1 cellular context compared by ENCODE assay signal in the genomic region with DNA sequence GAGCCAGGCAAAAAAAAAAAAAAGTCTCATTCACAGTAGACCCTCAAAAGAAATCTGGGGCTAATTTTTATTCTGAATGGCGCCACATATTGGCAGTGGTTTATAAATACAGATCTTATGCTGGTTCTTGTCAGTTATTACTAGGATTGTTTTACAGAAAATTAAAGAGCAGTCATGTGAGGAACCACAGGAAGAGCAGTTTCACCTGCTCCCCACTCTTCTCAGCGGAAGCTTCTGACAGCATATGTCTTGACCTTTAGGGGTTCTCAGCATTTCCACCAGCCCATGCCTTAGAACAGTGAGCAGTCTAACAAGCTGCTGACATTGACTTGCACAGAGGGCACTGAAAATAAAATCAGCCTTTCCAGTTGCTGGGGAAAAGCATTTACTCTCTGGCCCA.
TF ChIP-seq lines count a peak whose summit lies in the region.

No MANE protein-coding gene starts in this region.

TF ChIP-seq in GM12878, 131 proteins besides CTCF, POLR2A, EP300 and RAD21 (continued from another document and continues in another):
- TF ChIP-seq EZH2 (IDR thresholded peaks at IDR 0.05; ENCODE audit: borderline replicate concordance, control insufficient read depth, low read depth, low read length) (no peak), YY1 (IDR thresholded peaks at IDR 0.05; ENCODE audit: low read depth, low read length) (no peak), POLR2AphosphoS5 (IDR thresholded peaks at IDR 0.05; ENCODE audit: low read length) (no peak), CREM (IDR thresholded peaks at IDR 0.05; ENCODE audit: low read depth) (peak; percentile 27; the same call in 1 of the 2 replicates), CBX5 (IDR thresholded peaks at IDR 0.05; ENCODE audit: low read depth) (no peak), HDAC6 (IDR thresholded peaks at IDR 0.05; ENCODE audit: unreplicated experiment) (no peak), RUNX3 (IDR thresholded peaks at IDR 0.05; ENCODE audit: low read length) (peak; percentile 81), ZNF384 (IDR thresholded peaks at IDR 0.05; ENCODE audit: borderline replicate concordance, low read depth, low read length) (peak; percentile 38; the same call in 1 of the 2 replicates), IRF4 (IDR thresholded peaks at IDR 0.05; ENCODE audit: low read depth, low read length) (no peak), MTA2 (IDR thresholded peaks at IDR 0.05; ENCODE audit: low read depth) (0 out of 2 replicates have a peak, but pooled peaks have one; percentile 14), ATF7 (IDR thresholded peaks at IDR 0.05; ENCODE audit: low read depth) (no peak), PAX8 (IDR thresholded peaks at IDR 0.05) (no peak), GATAD2B (conservative IDR thresholded peaks at IDR 0.05; ENCODE audit: low read depth) (no peak), SP1 (IDR thresholded peaks at IDR 0.05; ENCODE audit: low read depth, low read length) (no peak), POLR2AphosphoS2 (IDR thresholded peaks at IDR 0.05; ENCODE audit: low read depth, low read length) (no peak), MYB (IDR thresholded peaks at IDR 0.05; ENCODE audit: borderline replicate concordance, low read depth, low read length) (no peak), EGR1 (IDR thresholded peaks at IDR 0.05; ENCODE audit: borderline replicate concordance in 1 of 2, low read depth in 2 of 2, low read length in 2 of 2) (no peak), MTA3 (IDR thresholded peaks at IDR 0.05; ENCODE audit: borderline replicate concordance, low read length) (no peak; the same call in 1 of the 2 replicates), RB1 (IDR thresholded peaks at IDR 0.05; ENCODE audit: borderline replicate concordance) (no peak), FOS (IDR thresholded peaks at IDR 0.05; ENCODE audit: borderline replicate concordance, extremely low read depth, insufficient read length) (no peak), KDM1A (IDR thresholded peaks at IDR 0.05; ENCODE audit: borderline replicate concordance) (no peak), SUZ12 (IDR thresholded peaks at IDR 0.05; ENCODE audit: unreplicated experiment) (no peak), SREBF2 (IDR thresholded peaks at IDR 0.05; ENCODE audit: low read length) (no peak), KAT2A (conservative IDR thresholded peaks at IDR 0.05; ENCODE audit: control insufficient read depth, low read depth, low read length) (no peak), SMAD5 (IDR thresholded peaks at IDR 0.05; ENCODE audit: low read depth) (no peak), ZNF274 (IDR thresholded peaks at IDR 0.05; ENCODE audit: insufficient read depth, insufficient read length) (no peak), SMARCA5 (IDR thresholded peaks at IDR 0.05) (no peak), CHD2 (IDR thresholded peaks at IDR 0.05; ENCODE audit: borderline replicate concordance, low read depth, low read length) (no peak), ZNF217 (IDR thresholded peaks at IDR 0.05) (no peak)
- TF ChIP-seq, protein P1, sequence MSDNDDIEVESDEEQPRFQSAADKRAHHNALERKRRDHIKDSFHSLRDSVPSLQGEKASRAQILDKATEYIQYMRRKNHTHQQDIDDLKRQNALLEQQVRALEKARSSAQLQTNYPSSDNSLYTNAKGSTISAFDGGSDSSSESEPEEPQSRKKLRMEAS (IDR thresholded peaks at IDR 0.05; ENCODE audit: low read depth, low read length), result no peak
- TF ChIP-seq, protein P2, sequence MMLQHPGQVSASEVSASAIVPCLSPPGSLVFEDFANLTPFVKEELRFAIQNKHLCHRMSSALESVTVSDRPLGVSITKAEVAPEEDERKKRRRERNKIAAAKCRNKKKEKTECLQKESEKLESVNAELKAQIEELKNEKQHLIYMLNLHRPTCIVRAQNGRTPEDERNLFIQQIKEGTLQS (IDR thresholded peaks at IDR 0.05; ENCODE audit: borderline replicate concordance, extremely low read depth, low read depth, low read length), result no peak
- TF ChIP-seq, protein P3, sequence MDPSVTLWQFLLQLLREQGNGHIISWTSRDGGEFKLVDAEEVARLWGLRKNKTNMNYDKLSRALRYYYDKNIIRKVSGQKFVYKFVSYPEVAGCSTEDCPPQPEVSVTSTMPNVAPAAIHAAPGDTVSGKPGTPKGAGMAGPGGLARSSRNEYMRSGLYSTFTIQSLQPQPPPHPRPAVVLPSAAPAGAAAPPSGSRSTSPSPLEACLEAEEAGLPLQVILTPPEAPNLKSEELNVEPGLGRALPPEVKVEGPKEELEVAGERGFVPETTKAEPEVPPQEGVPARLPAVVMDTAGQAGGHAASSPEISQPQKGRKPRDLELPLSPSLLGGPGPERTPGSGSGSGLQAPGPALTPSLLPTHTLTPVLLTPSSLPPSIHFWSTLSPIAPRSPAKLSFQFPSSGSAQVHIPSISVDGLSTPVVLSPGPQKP (IDR thresholded peaks at IDR 0.05; ENCODE audit: low read depth, low read length), result no peak
- TF ChIP-seq, protein P4, sequence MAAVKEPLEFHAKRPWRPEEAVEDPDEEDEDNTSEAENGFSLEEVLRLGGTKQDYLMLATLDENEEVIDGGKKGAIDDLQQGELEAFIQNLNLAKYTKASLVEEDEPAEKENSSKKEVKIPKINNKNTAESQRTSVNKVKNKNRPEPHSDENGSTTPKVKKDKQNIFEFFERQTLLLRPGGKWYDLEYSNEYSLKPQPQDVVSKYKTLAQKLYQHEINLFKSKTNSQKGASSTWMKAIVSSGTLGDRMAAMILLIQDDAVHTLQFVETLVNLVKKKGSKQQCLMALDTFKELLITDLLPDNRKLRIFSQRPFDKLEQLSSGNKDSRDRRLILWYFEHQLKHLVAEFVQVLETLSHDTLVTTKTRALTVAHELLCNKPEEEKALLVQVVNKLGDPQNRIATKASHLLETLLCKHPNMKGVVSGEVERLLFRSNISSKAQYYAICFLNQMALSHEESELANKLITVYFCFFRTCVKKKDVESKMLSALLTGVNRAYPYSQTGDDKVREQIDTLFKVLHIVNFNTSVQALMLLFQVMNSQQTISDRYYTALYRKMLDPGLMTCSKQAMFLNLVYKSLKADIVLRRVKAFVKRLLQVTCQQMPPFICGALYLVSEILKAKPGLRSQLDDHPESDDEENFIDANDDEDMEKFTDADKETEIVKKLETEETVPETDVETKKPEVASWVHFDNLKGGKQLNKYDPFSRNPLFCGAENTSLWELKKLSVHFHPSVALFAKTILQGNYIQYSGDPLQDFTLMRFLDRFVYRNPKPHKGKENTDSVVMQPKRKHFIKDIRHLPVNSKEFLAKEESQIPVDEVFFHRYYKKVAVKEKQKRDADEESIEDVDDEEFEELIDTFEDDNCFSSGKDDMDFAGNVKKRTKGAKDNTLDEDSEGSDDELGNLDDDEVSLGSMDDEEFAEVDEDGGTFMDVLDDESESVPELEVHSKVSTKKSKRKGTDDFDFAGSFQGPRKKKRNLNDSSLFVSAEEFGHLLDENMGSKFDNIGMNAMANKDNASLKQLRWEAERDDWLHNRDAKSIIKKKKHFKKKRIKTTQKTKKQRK (IDR thresholded peaks at IDR 0.05; ENCODE audit: low read depth, low read length), result no peak
- TF ChIP-seq, protein P5, sequence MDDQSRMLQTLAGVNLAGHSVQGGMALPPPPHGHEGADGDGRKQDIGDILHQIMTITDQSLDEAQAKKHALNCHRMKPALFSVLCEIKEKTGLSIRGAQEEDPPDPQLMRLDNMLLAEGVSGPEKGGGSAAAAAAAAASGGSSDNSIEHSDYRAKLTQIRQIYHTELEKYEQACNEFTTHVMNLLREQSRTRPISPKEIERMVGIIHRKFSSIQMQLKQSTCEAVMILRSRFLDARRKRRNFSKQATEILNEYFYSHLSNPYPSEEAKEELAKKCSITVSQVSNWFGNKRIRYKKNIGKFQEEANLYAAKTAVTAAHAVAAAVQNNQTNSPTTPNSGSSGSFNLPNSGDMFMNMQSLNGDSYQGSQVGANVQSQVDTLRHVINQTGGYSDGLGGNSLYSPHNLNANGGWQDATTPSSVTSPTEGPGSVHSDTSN (IDR thresholded peaks at IDR 0.05; ENCODE audit: insufficient replicate concordance, low read depth, low read length), result no peak
- TF ChIP-seq, protein P6, sequence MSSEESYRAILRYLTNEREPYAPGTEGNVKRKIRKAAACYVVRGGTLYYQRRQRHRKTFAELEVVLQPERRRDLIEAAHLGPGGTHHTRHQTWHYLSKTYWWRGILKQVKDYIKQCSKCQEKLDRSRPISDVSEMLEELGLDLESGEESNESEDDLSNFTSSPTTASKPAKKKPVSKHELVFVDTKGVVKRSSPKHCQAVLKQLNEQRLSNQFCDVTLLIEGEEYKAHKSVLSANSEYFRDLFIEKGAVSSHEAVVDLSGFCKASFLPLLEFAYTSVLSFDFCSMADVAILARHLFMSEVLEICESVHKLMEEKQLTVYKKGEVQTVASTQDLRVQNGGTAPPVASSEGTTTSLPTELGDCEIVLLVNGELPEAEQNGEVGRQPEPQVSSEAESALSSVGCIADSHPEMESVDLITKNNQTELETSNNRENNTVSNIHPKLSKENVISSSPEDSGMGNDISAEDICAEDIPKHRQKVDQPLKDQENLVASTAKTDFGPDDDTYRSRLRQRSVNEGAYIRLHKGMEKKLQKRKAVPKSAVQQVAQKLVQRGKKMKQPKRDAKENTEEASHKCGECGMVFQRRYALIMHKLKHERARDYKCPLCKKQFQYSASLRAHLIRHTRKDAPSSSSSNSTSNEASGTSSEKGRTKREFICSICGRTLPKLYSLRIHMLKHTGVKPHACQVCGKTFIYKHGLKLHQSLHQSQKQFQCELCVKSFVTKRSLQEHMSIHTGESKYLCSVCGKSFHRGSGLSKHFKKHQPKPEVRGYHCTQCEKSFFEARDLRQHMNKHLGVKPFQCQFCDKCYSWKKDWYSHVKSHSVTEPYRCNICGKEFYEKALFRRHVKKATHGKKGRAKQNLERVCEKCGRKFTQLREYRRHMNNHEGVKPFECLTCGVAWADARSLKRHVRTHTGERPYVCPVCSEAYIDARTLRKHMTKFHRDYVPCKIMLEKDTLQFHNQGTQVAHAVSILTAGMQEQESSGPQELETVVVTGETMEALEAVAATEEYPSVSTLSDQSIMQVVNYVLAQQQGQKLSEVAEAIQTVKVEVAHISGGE (CRISPR knock-in tag; IDR thresholded peaks at IDR 0.05), result no peak
- TF ChIP-seq, protein P7, sequence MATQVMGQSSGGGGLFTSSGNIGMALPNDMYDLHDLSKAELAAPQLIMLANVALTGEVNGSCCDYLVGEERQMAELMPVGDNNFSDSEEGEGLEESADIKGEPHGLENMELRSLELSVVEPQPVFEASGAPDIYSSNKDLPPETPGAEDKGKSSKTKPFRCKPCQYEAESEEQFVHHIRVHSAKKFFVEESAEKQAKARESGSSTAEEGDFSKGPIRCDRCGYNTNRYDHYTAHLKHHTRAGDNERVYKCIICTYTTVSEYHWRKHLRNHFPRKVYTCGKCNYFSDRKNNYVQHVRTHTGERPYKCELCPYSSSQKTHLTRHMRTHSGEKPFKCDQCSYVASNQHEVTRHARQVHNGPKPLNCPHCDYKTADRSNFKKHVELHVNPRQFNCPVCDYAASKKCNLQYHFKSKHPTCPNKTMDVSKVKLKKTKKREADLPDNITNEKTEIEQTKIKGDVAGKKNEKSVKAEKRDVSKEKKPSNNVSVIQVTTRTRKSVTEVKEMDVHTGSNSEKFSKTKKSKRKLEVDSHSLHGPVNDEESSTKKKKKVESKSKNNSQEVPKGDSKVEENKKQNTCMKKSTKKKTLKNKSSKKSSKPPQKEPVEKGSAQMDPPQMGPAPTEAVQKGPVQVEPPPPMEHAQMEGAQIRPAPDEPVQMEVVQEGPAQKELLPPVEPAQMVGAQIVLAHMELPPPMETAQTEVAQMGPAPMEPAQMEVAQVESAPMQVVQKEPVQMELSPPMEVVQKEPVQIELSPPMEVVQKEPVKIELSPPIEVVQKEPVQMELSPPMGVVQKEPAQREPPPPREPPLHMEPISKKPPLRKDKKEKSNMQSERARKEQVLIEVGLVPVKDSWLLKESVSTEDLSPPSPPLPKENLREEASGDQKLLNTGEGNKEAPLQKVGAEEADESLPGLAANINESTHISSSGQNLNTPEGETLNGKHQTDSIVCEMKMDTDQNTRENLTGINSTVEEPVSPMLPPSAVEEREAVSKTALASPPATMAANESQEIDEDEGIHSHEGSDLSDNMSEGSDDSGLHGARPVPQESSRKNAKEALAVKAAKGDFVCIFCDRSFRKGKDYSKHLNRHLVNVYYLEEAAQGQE (IDR thresholded peaks at IDR 0.05; ENCODE audit: low read depth, low read length), result no peak
- TF ChIP-seq, protein P8, sequence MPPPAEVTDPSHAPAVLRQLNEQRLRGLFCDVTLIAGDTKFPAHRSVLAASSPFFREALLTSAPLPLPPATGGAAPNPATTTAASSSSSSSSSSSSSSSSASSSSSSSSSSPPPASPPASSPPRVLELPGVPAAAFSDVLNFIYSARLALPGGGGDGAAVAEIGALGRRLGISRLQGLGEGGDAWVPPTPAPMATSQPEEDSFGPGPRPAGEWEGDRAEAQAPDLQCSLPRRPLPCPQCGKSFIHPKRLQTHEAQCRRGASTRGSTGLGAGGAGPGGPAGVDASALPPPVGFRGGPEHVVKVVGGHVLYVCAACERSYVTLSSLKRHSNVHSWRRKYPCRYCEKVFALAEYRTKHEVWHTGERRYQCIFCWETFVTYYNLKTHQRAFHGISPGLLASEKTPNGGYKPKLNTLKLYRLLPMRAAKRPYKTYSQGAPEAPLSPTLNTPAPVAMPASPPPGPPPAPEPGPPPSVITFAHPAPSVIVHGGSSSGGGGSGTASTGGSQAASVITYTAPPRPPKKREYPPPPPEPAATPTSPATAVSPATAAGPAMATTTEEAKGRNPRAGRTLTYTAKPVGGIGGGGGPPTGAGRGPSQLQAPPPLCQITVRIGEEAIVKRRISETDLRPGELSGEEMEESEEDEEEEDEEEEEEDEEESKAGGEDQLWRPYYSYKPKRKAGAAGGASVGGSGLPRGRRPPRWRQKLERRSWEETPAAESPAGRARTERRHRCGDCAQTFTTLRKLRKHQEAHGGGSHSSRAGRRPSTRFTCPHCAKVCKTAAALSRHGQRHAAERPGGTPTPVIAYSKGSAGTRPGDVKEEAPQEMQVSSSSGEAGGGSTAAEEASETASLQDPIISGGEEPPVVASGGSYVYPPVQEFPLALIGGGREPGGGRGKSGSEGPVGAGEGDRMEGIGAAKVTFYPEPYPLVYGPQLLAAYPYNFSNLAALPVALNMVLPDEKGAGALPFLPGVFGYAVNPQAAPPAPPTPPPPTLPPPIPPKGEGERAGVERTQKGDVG (CRISPR knock-in tag; IDR thresholded peaks at IDR 0.05), result no peak
- TF ChIP-seq, protein P9, sequence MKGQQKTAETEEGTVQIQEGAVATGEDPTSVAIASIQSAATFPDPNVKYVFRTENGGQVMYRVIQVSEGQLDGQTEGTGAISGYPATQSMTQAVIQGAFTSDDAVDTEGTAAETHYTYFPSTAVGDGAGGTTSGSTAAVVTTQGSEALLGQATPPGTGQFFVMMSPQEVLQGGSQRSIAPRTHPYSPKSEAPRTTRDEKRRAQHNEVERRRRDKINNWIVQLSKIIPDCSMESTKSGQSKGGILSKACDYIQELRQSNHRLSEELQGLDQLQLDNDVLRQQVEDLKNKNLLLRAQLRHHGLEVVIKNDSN (IDR thresholded peaks at IDR 0.05; ENCODE audit: borderline replicate concordance, extremely low read length, insufficient read depth, low read depth, low read length), result no peak
- TF ChIP-seq, protein P10, sequence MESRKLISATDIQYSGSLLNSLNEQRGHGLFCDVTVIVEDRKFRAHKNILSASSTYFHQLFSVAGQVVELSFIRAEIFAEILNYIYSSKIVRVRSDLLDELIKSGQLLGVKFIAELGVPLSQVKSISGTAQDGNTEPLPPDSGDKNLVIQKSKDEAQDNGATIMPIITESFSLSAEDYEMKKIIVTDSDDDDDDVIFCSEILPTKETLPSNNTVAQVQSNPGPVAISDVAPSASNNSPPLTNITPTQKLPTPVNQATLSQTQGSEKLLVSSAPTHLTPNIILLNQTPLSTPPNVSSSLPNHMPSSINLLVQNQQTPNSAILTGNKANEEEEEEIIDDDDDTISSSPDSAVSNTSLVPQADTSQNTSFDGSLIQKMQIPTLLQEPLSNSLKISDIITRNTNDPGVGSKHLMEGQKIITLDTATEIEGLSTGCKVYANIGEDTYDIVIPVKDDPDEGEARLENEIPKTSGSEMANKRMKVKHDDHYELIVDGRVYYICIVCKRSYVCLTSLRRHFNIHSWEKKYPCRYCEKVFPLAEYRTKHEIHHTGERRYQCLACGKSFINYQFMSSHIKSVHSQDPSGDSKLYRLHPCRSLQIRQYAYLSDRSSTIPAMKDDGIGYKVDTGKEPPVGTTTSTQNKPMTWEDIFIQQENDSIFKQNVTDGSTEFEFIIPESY (IDR thresholded peaks at IDR 0.05), result no peak
